19 cellular contexts compared by ENCODE assay signal in genomic region chr14:76237349-76237990, GRCh38.
"Had no signal": no experiment of that assay in that cellular context is flagged by ENCODE, and none has a peak within 500 bp of the region (broad histone marks: within the 10 kb centered on the region; RNA-seq: fewer than 3 reads in every experiment).

No MANE protein-coding gene starts in this region.

- H3K27ac Mint-ChIP-seq: dendritic cell treated with granulocyte-macrophage colony-stimulating factor and Interleukin-4, amounts not matched to agents 40 ng/mL and 50 ng/mL, for 4 days; effector memory CD8-positive, alpha-beta T cell; natural killer cell; stimulated activated memory B cell treated with anti-CD40 and anti-IgM and Interleukin-4, amounts not matched to agents 10 μg/mL and 1 μg/mL and 100 μg/mL, for 72 hours; stimulated activated naive CD8-positive, alpha-beta T cell treated with anti-CD3 and anti-CD28 coated beads, Interleukin-15, Interleukin-2, amounts not matched to agents 100 ng/mL and 50 ng/mL, for 24 hours had no signal

- ATAC-seq: effector memory CD8-positive, alpha-beta T cell; heart right ventricle; natural killer cell; psoas muscle; sciatic nerve; stimulated activated memory B cell treated with anti-CD40 and anti-IgM and Interleukin-4, amounts not matched to agents 10 μg/mL and 1 μg/mL and 100 μg/mL, for 72 hours had no signal

- H2AFZ ChIP-seq: parathyroid adenoma had no signal

- H3K4me3 ChIP-seq: esophagus squamous epithelium, heart right ventricle, psoas muscle, spleen, tibial artery, upper lobe of left lung, uterus had no signal

- H3K27me3 ChIP-seq: esophagus squamous epithelium, heart right ventricle, spleen, tibial artery, upper lobe of left lung, uterus had no signal

- H3K27me3 Mint-ChIP-seq: dendritic cell treated with granulocyte-macrophage colony-stimulating factor and Interleukin-4, amounts not matched to agents 40 ng/mL and 50 ng/mL, for 4 days; stimulated activated memory B cell treated with anti-CD40 and anti-IgM and Interleukin-4, amounts not matched to agents 10 μg/mL and 1 μg/mL and 100 μg/mL, for 72 hours; stimulated activated naive CD8-positive, alpha-beta T cell treated with anti-CD3 and anti-CD28 coated beads, Interleukin-15, Interleukin-2, amounts not matched to agents 100 ng/mL and 50 ng/mL, for 24 hours had no signal

- H3K4me3 Mint-ChIP-seq: dendritic cell treated with granulocyte-macrophage colony-stimulating factor and Interleukin-4, amounts not matched to agents 40 ng/mL and 50 ng/mL, for 4 days; effector memory CD8-positive, alpha-beta T cell; natural killer cell; stimulated activated memory B cell treated with anti-CD40 and anti-IgM and Interleukin-4, amounts not matched to agents 10 μg/mL and 1 μg/mL and 100 μg/mL, for 72 hours; stimulated activated naive CD8-positive, alpha-beta T cell treated with anti-CD3 and anti-CD28 coated beads, Interleukin-15, Interleukin-2, amounts not matched to agents 100 ng/mL and 50 ng/mL, for 24 hours had no signal

- DNase-seq: cerebellar nuclear complex; effector memory CD8-positive, alpha-beta T cell; esophagus squamous epithelium; heart right ventricle; kidney glomerular epithelial cell; natural killer cell; psoas muscle; spleen; stimulated activated CD4-positive, alpha-beta T cell treated with anti-CD3 and anti-CD28 coated beads, Interleukin-15, amount 100 ng/mL, for 24 hours; stimulated activated CD4-positive, alpha-beta T cell treated with anti-CD3 and anti-CD28 coated beads, Interleukin-1b, Interleukin-23, amount 100 ng/mL, for 48 hours; stimulated activated CD4-positive, alpha-beta T cell treated with anti-CD3 and anti-CD28 coated beads, Interleukin-4, amount 100 ng/mL, for 24 hours; tibial artery; uterus had no signal

- H3K4me1 ChIP-seq: esophagus squamous epithelium, heart right ventricle, parathyroid adenoma, psoas muscle, spleen, tibial artery, upper lobe of left lung, uterus had no signal

- H3K27ac ChIP-seq: esophagus squamous epithelium, heart right ventricle, parathyroid adenoma, psoas muscle, spleen, tibial artery, upper lobe of left lung, uterus had no signal

- H3K79me2 ChIP-seq: parathyroid adenoma had no signal

- H3K36me3 ChIP-seq: esophagus squamous epithelium, heart right ventricle, upper lobe of left lung, uterus had no signal

- H3K9me3 ChIP-seq: psoas muscle, uterus had no signal

- H3K4me1 Mint-ChIP-seq: natural killer cell had no signal
